Comparison of ENCODE assay signal across 8 cellular contexts in the genomic region with DNA sequence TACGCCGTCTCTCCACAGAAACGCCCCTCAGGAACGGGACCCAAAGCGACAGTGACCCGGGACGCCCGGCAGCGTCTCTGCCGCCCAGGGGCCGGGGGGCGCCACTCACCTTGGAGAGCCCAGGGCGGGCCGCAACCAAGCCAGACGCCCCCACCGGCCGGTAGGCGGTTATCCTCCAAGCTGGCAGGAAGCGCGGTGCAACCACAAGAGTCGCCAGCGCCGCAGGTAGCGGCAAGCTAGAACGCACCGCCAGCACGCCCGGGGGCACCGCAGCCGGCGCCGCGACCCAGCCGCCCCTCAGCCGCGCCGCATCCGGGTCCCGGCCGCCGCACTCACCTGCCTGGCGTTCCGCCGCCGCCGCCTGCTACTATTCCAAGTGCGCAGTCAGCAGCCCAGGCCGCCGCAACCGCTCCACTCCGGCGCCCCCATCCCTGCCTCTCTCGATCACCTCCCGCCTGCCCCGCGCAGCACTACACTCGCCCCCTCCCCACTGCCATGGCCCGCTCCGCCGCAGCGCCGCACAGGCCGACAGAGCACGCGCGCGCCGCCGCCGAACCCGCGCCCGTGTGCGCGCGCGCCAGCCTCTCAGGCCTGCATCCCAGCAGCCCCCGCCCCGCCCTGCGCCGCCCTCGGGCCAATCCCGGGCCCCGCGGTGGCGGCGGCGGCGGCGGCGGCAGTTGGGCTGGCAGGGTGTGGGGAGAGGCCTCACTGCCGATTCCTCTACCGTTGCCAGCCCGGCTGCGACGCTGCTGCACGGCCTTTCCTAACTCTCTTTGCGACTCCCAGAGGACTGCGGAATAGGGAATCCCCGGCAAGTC. TPM values are rescaled to one million over a fixed set of nuclear protein-coding genes. Genes with fewer than 3 reads are reported as not detected.
DNase-seq lines count a peak whose midpoint lies in the region; ATAC-seq and TF ChIP-seq lines count a peak whose summit lies in the region.

TSS of gene PIK3CB (minus strand) at position 570 of the 818 bp plus-strand sequence. CDS start 75,585 bp downstream, outside the sequence.

- H3K9me3 Mint-ChIP-seq in natural killer cell, result no peaks in the 10 kb centered on the region

- H3K27ac ChIP-seq in Peyer's patch (peak within 1 kb of the TSS; percentile 84 to 98 (median 94)), esophagus squamous epithelium (peak within 1 kb of the TSS; percentile 92 to 97 (median 94))

- ATAC-seq in GM21576 (IDR thresholded peaks at IDR 0.05; ENCODE audit: unreplicated experiment) (peak; percentile 89), natural killer cell (peak; percentile 88 to 94 (median 93))

- H3K36me3 ChIP-seq in Peyer's patch (no peaks in the 10 kb centered on the region), esophagus squamous epithelium (no peaks in the 10 kb centered on the region)

- H3K4me1 ChIP-seq in Peyer's patch (peaks cover 0 to 15% (median 4%) of the 10 kb centered on the region in 4 donors), esophagus squamous epithelium (peaks cover 7 to 35% (median 13%) of the 10 kb centered on the region in 3 donors)

- no peaks in the 10 kb centered on the region for H3K36me3 Mint-ChIP-seq in natural killer cell

- H3K27ac Mint-ChIP-seq in natural killer cell, result peak within 1 kb of the TSS; percentile 81 to 88

- DNase-seq in DMS53 (lab: John Stamatoyannopoulos, UW), result peak; percentile 92
- peak; percentile 45 for DNase-seq in KG1 (lab: John Stamatoyannopoulos, UW)
- peak; percentile 79 to 94 (median 94) for DNase-seq in Peyer's patch
- DNase-seq in activated T-helper 1 cell treated with Interleukin-2 at 50 U/mL for 16 hours (ENCODE audit: low read depth), result peak; percentile 86
- peak; percentile 63 for DNase-seq in esophagus squamous epithelium (lab: John Stamatoyannopoulos, UW)
- DNase-seq in natural killer cell, result peak; percentile 72
- DNase-seq in stimulated activated naive CD4-positive, alpha-beta T cell treated with Interleukin-2 at 50 U/mL for 16 hours (lab: John Stamatoyannopoulos, UW), result peak; percentile 87

- TF ChIP-seq CTCF in Peyer's patch (IDR thresholded peaks at IDR 0.05) (peak in 5 of 6 experiments; percentile 2 to 54 (median 31)), esophagus squamous epithelium (IDR thresholded peaks at IDR 0.05) (peak in 4 of 6 experiments; percentile 5 to 53 (median 39)), natural killer cell (IDR thresholded peaks at IDR 0.05) (no peak)

- TF ChIP-seq POLR2A in Peyer's patch (IDR thresholded peaks at IDR 0.05), result peak; percentile 80 to 86
- TF ChIP-seq POLR2A in esophagus squamous epithelium (IDR thresholded peaks at IDR 0.05), result peak in 3 of 4 donors; percentile 32 to 84 (median 72)

- H3K4me3 ChIP-seq in Peyer's patch (peak within 1 kb of the TSS; percentile 72 to 94 (median 88)), esophagus squamous epithelium (peak within 1 kb of the TSS; percentile 79 to 99 (median 95))

- intact Hi-C loops in esophagus squamous epithelium (cut with DNase I) (loop anchor here (10.0 kb wide), 1 partner anchor 80 kb away; no protein-coding TSS in a partner anchor), natural killer cell (cut with micrococcal nuclease) (loop anchor here (1.0 to 5.0 kb wide), 3 partner anchors 52 to 240 kb away; partner anchors contain the start of gene CEP70)

- H3K9me3 ChIP-seq in Peyer's patch, result no peaks in the 10 kb centered on the region
- H3K9me3 ChIP-seq in esophagus squamous epithelium, result no peaks in the 10 kb centered on the region

- peak within 1 kb of the TSS; percentile 95 for H3K4me3 Mint-ChIP-seq in natural killer cell

- H3K4me1 Mint-ChIP-seq in natural killer cell, result peaks cover 18% of the 10 kb centered on the region in 2 donors

- no peaks in the 10 kb centered on the region for H3K27me3 Mint-ChIP-seq in natural killer cell (ENCODE audit: low read depth in 2 of 2)

- H3K27me3 ChIP-seq in Peyer's patch (no peaks in the 10 kb centered on the region), esophagus squamous epithelium (no peaks in the 10 kb centered on the region)

- WGBS in esophagus squamous epithelium, 2 donors, result 0% methylated on average over 5 to 16 of the region's 100 CpGs

RNA-seq across cellular contexts. Expression of gene PIK3CB, which starts in this region (rescaled TPM):
- total RNA-seq in Peyer's patch (10 to 100 TPM; 32.2 to 52.1 (median 41.5) TPM), esophagus squamous epithelium (10 to 100 TPM; 14.7 to 36.2 (median 28.5) TPM), natural killer cell (10 to 100 TPM; 13.2 to 20.2 (median 18.0) TPM)

Comparison
In these comparisons a context has a peak if more than half of its experiments do, and no peak if none do; other contexts are left out.
1. Peak in every context shown above with its lines: DNase-seq, ATAC-seq, H3K4me3 ChIP-seq and H3K27ac ChIP-seq.